ENCODE assay signal across 14 cellular contexts in the genomic region with DNA sequence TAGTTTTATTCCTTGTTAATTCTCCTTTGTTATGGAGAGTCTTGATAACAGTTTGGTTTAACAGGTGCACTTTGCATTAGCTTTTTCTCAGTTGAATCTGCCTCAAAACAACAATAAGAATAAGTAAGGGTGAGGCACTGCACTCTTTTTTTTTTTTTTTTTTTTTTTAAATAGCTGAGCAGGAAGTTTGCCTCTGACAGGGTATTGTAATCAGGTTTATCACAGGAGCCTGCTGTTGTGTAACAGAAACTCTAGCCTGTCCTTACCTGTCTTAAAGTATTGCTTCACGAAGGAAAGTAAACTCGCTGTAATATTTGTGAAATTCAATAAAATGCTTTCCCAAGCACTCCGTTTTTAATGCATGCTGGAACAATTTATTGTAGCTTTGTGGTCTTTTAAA. TPM values are rescaled to one million over a fixed set of nuclear protein-coding genes. Genes with fewer than 3 reads are reported as not detected.
A peak's percentile ranks its signal among the peaks of the same experiment; 100 is the strongest.
DNase-seq lines count a peak whose midpoint lies in the region; FAIRE-seq and TF ChIP-seq lines count a peak whose summit lies in the region.
"Had no signal": no experiment of that assay in that cellular context is flagged by ENCODE, and none has a peak within 500 bp of the region (broad histone marks: within the 10 kb centered on the region; RNA-seq: fewer than 3 reads in every experiment).

No MANE protein-coding gene starts in this region.

- H2AFZ ChIP-seq in parathyroid adenoma: peak overlapping the region; percentile 26

- H3K9me3 ChIP-seq in parathyroid adenoma (ENCODE audit: control insufficient read depth, low read length): no peaks in the 10 kb centered on the region

- H3K79me2 ChIP-seq in parathyroid adenoma: peaks cover 5% of the 10 kb centered on the region

- DNase-seq in H54 (ENCODE audit: insufficient read length, low spot score): no peak
- no peak for DNase-seq in activated CD4-positive, alpha-beta T cell treated with anti-CD3 and anti-CD28 coated beads, Interleukin-2, amount 50 U/mL, for 48 hours
- no peak for DNase-seq in NCI-H1417 treated with DMSO at 0.1 percent for 48 hours (lab: John Stamatoyannopoulos, UW)
- no peak for DNase-seq in C1 segment of cervical spinal cord (lab: John Stamatoyannopoulos, UW)
- no peak for DNase-seq in nucleus accumbens (lab: John Stamatoyannopoulos, UW)
- DNase-seq: activated CD4-positive, alpha-beta T cell treated with anti-CD3 and anti-CD28 coated beads, Interleukin-2, amount 10 ng/mL, durations not matched to agents 24 days and 14 days; activated T-cell treated with anti-CD3 and anti-CD28 coated beads, Interleukin-2, amount 50 U/mL, for 1 hour; effector memory CD4-positive, alpha-beta T cell; T-helper 9 cell had no signal

- TF ChIP-seq POLR2A in H54 (IDR thresholded peaks at IDR 0.05; ENCODE audit: low read depth, low read length): no peak

- peaks cover 13% of the 10 kb centered on the region for H3K36me3 Mint-ChIP-seq in brain

- no peaks in the 10 kb centered on the region for H3K9me3 Mint-ChIP-seq in brain
- H3K9me3 Mint-ChIP-seq: activated CD4-positive, alpha-beta T cell treated with anti-CD3 and anti-CD28 coated beads, Interleukin-2, amount 10 ng/mL, durations not matched to agents 24 days and 14 days; activated naive CD4-positive, alpha-beta T cell treated with anti-CD3 and anti-CD28 coated beads, Interleukin-2, amount 50 U/mL, for 72 hours had no signal

- H3K36me3 ChIP-seq in parathyroid adenoma (ENCODE audit: control insufficient read depth, insufficient read depth, low read length): no peaks in the 10 kb centered on the region

- peak; percentile 71 for FAIRE-seq in H54 (lab: Jason Lieb, UNC)
- peak; percentile 76 for FAIRE-seq in islet of Langerhans (lab: Jason Lieb, UNC)
- FAIRE-seq: frontal cortex had no signal

- H3K4me3 ChIP-seq in parathyroid adenoma (ENCODE audit: low read depth, low read length): peak overlapping the region; percentile 28

- H3K4me3 Mint-ChIP-seq in brain: peak overlapping the region in 4 of 5 experiments; percentile 52 to 77 (median 56)
- H3K4me3 Mint-ChIP-seq: activated CD4-positive, alpha-beta T cell treated with anti-CD3 and anti-CD28 coated beads, Interleukin-2, amount 10 ng/mL, durations not matched to agents 24 days and 14 days had no signal

- H3K27ac Mint-ChIP-seq in brain: peak overlapping the region in 4 of 5 experiments; percentile 70 to 92 (median 90)
- H3K27ac Mint-ChIP-seq: activated CD4-positive, alpha-beta T cell treated with anti-CD3 and anti-CD28 coated beads, Interleukin-2, amount 10 ng/mL, durations not matched to agents 24 days and 14 days; activated naive CD4-positive, alpha-beta T cell treated with anti-CD3 and anti-CD28 coated beads, Interleukin-2, amount 50 U/mL, for 72 hours had no signal

- TF ChIP-seq CTCF in brain (conservative IDR thresholded peaks at IDR 0.05) (no peak), parathyroid adenoma (IDR thresholded peaks at IDR 0.05) (no peak)

- H3K27me3 Mint-ChIP-seq in brain: no peaks in the 10 kb centered on the region
- H3K27me3 Mint-ChIP-seq: activated CD4-positive, alpha-beta T cell treated with anti-CD3 and anti-CD28 coated beads, Interleukin-2, amount 10 ng/mL, durations not matched to agents 24 days and 14 days had no signal

- H3K4me2 ChIP-seq in parathyroid adenoma (ENCODE audit: low read length): peak overlapping the region; percentile 70

- H3K27me3 ChIP-seq in parathyroid adenoma (ENCODE audit: control insufficient read depth, insufficient read depth, low read length): no peaks in the 10 kb centered on the region

- no peak overlapping the region for H3K9ac ChIP-seq in parathyroid adenoma

- H3K27ac ChIP-seq in parathyroid adenoma: peak overlapping the region; percentile 70

- H3K4me1 ChIP-seq in parathyroid adenoma: peaks cover 16% of the 10 kb centered on the region

- H3K4me1 Mint-ChIP-seq in brain: peaks cover 50% of the 10 kb centered on the region

RNA-seq across cellular contexts. Expression of a gene that starts 52.4 kb away (rescaled TPM):
- 5.5 TPM for polyA plus RNA-seq in brain (ENCODE audit: insufficient read depth, low read depth, low replicate concordance)

RNA-seq across cellular contexts. Expression of a gene that starts 55.8 kb away (rescaled TPM):
- 1.0 TPM for polyA plus RNA-seq in brain (ENCODE audit: insufficient read depth, low read depth, low replicate concordance)
